In genomic region chr7:133510326-133511055, GRCh38 we compare ENCODE assay signal across 26 cellular contexts.
A peak's percentile ranks its signal among the peaks of the same experiment; 100 is the strongest.
DNase-seq lines count a peak whose midpoint lies in the region; ATAC-seq, FAIRE-seq and TF ChIP-seq lines count a peak whose summit lies in the region.
"Had no signal": no experiment of that assay in that cellular context is flagged by ENCODE, and none has a peak within 500 bp of the region (broad histone marks: within the 10 kb centered on the region; RNA-seq: fewer than 3 reads in every experiment).

No MANE protein-coding gene starts in this region.

- H3K9me1 ChIP-seq in K562 (ENCODE audit: control insufficient read depth, insufficient read depth, low read length) = no peaks in the 10 kb centered on the region

- H3K4me3 ChIP-seq in K562 = no peak overlapping the region
- H3K4me3 ChIP-seq in fibroblast of the aortic adventitia (ENCODE audit: low read depth, low read length) = no peak overlapping the region
- H3K4me3 ChIP-seq: esophagus muscularis mucosa, SJCRH30, tibial nerve had no signal

- H4K20me1 ChIP-seq in K562 (replicated peaks; ENCODE audit: control insufficient read depth, insufficient read depth, low read length) = no peaks in the 10 kb centered on the region

- no peak for TF ChIP-seq POLR2A in K562 (conservative IDR thresholded peaks at IDR 0.05)

- no peak overlapping the region for H3K27ac ChIP-seq in K562 (ENCODE audit: extremely low read depth, low read depth, low read length)
- H3K27ac ChIP-seq: esophagus muscularis mucosa, SJCRH30, tibial nerve had no signal

- H3K9ac ChIP-seq in K562 (ENCODE audit: insufficient read depth in 1 of 2, low read depth in 2 of 2, low read length in 2 of 2) = no peak overlapping the region

- H3K4me1 ChIP-seq in K562 (replicated peaks in 1 of 2; ENCODE audit: control insufficient read depth in 2 of 2, insufficient read depth in 2 of 2, low read length in 2 of 2) = no peaks in the 10 kb centered on the region; a peak in 1 of 5 replicates
- H3K4me1 ChIP-seq: esophagus muscularis mucosa had no signal

- TF ChIP-seq EP300 in K562 (IDR thresholded peaks at IDR 0.05; ENCODE audit: low read length) = no peak

- H2AFZ ChIP-seq in K562 (ENCODE audit: low read depth, low read length) = no peak overlapping the region

- intact Hi-C loops in K562 (cut with micrococcal nuclease) = no loop called here
- intact Hi-C loops in left ventricle myocardium superior (cut with micrococcal nuclease) = no loop called here

- in situ Hi-C loops in K562 (cut with MboI) = no loop called here

- no peak overlapping the region for H3K4me2 ChIP-seq in K562 (ENCODE audit: insufficient read depth, low read length)

- no peak for TF ChIP-seq RAD21 in K562 (CRISPR knock-in tag; conservative IDR thresholded peaks at IDR 0.05 in 1 of 2, IDR thresholded peaks at IDR 0.05 in 1 of 2)

- DNase-seq in HT-29 (ENCODE audit: low spot score) (peak; percentile 20), NCI-H2029 treated with DMSO at 0.1 percent for 48 hours (lab: John Stamatoyannopoulos, UW) (peak; percentile 4), K562 (ENCODE audit: extremely low read depth in 1 of 4, low spot score in 3 of 4) (no peak), fibroblast of the aortic adventitia (ENCODE audit: low read depth) (peak; percentile 10), left ventricle myocardium superior (no peak)
- no peak for DNase-seq in activated CD4-positive, CD25-positive, alpha-beta regulatory T cell (lab: John Stamatoyannopoulos, UW)
- DNase-seq: activated CD4-positive, alpha-beta T cell treated with anti-CD3 and anti-CD28 coated beads, Interleukin-2, amount 10 ng/mL, durations not matched to agents 7 days and 5 days; activated CD8-positive, alpha-beta memory T cell treated with anti-CD3 and anti-CD28 coated beads, Interleukin-2, amount 10 ng/mL, durations not matched to agents 7 days and 5 days; activated naive CD8-positive, alpha-beta T cell treated with anti-CD3 and anti-CD28 coated beads for 36 hours; CD4-positive, CD25-positive, alpha-beta regulatory T cell; DMS53; effector CD8-positive, alpha-beta T cell; glutamatergic neuron; left cardiac atrium; natural killer cell; NCI-H1694; NCI-H446 treated with DMSO at 0.1 percent for 48 hours; retina; SJCRH30; stimulated activated CD4-positive, alpha-beta T cell treated with anti-CD3 and anti-CD28 coated beads, Interleukin-4, amount 100 ng/mL, for 4 hours; stimulated activated naive CD8-positive, alpha-beta T cell treated with anti-CD3 and anti-CD28 coated beads, Interleukin-15, amount 100 ng/mL, for 72 hours had no signal

- CTCF ChIA-PET in K562 (lab: Yijun Ruan, JAX; ENCODE audit: low intra/inter-chr PET ratio) = no interaction called here

- TF ChIP-seq CTCF in K562 (IDR thresholded peaks at IDR 0.05 in 2 of 3, conservative IDR thresholded peaks at IDR 0.05 in 1 of 3; ENCODE audit: insufficient read depth in 2 of 3, low read depth in 1 of 3, low read length in 3 of 3) (no peak), fibroblast of the aortic adventitia (IDR thresholded peaks at IDR 0.05; ENCODE audit: insufficient read depth, low read length) (no peak)

- H3K9me3 ChIP-seq in K562 (replicated peaks; ENCODE audit: control insufficient read depth, insufficient read depth, low read depth, low read length) = no peaks in the 10 kb centered on the region
- H3K9me3 ChIP-seq: esophagus muscularis mucosa, SJCRH30, tibial nerve had no signal

- no peaks in the 10 kb centered on the region for H3K27me3 ChIP-seq in K562 (ENCODE audit: control insufficient read depth in 2 of 2, insufficient read depth in 2 of 2, low read length in 2 of 2)
- H3K27me3 ChIP-seq: esophagus muscularis mucosa, SJCRH30, tibial nerve had no signal

- H3K79me2 ChIP-seq in K562 (ENCODE audit: control insufficient read depth, insufficient read depth, low read length) = no peaks in the 10 kb centered on the region

- no peak for FAIRE-seq in K562 (lab: Jason Lieb, UNC)
- FAIRE-seq: RCC 7860 had no signal

- 74% methylated on average over 4 of the region's 4 CpGs for WGBS in K562 (ENCODE audit: insufficient coverage, low coverage, missing lambda C conversion rate)

- POLR2A ChIA-PET in K562 (lab: Yijun Ruan, JAX) = no interaction called here

- no peaks in the 10 kb centered on the region for H3K36me3 ChIP-seq in K562 (ENCODE audit: control insufficient read depth, insufficient read depth, low read length)
- H3K36me3 ChIP-seq: esophagus muscularis mucosa, SJCRH30, tibial nerve had no signal

- no TSS peak for BruUV-seq in K562 (replicated peaks; lab: Mats Ljungman, UMichigan)

- ATAC-seq in K562 (no peak), left ventricle myocardium superior (no peak), GM18858 (IDR thresholded peaks at IDR 0.05; ENCODE audit: unreplicated experiment) (no peak), HG03565 (IDR thresholded peaks at IDR 0.05; ENCODE audit: unreplicated experiment) (no peak)
- ATAC-seq: activated CD8-positive, alpha-beta memory T cell treated with anti-CD3 and anti-CD28 coated beads, Interleukin-2, amount 10 ng/mL, durations not matched to agents 7 days and 5 days; left cardiac atrium; natural killer cell; stimulated activated naive CD8-positive, alpha-beta T cell treated with anti-CD3 and anti-CD28 coated beads, Interleukin-15, amount 100 ng/mL, for 72 hours had no signal

TF ChIP-seq in K562, 482 proteins besides CTCF, POLR2A, EP300 and RAD21:
- TF ChIP-seq ZBTB12 (CRISPR knock-in tag; IDR thresholded peaks at IDR 0.05) (no peak), CBFB (CRISPR knock-in tag; IDR thresholded peaks at IDR 0.05) (no peak), CHD4 (IDR thresholded peaks at IDR 0.05; ENCODE audit: insufficient read depth, insufficient replicate concordance, low read depth, low read length, poor library complexity, severe bottlenecking) (no peak), NFIC (IDR thresholded peaks at IDR 0.05) (peak; percentile 34; the same call in 1 of the 2 replicates)

Comparison
In these comparisons a context has a peak if more than half of its experiments do, and no peak if none do; other contexts are left out.
1. DNase-seq: peak in HT-29 (single experiment), NCI-H2029 treated with DMSO at 0.1 percent for 48 hours (single experiment) and fibroblast of the aortic adventitia (single experiment); none in K562 (0 of 4), left ventricle myocardium superior (single experiment) and activated CD4-positive, CD25-positive, alpha-beta regulatory T cell (0 of 4).